Comparison of ENCODE assay signal across 25 cellular contexts in the genomic region with DNA sequence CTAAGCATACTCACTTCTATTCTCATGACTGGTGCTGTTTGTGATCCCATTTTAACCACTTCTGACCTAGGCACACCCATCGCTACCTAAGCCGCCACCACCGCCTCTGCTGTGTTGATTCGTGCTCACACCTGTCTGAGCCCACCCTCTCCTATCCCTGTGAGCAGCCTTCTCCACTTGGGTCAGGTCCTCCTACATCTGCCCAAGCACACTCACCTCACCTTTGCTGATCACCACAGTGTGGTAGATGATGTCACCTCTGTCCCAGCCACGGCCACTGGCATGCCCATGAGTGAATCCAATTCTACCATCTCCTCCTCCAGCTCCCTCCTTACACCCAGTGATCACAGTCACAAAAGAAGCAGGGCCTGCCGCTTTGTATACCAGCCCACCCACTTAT. TPM values are rescaled to one million over a fixed set of nuclear protein-coding genes. Genes with fewer than 3 reads are reported as not detected.
DNase-seq lines count a peak whose midpoint lies in the region; ATAC-seq and TF ChIP-seq lines count a peak whose summit lies in the region.
"Had no signal": no experiment of that assay in that cellular context is flagged by ENCODE, and none has a peak within 500 bp of the region (broad histone marks: within the 10 kb centered on the region; RNA-seq: fewer than 3 reads in every experiment).

No MANE protein-coding gene starts in this region.

- no peaks in the 10 kb centered on the region for H3K36me3 Mint-ChIP-seq in T-helper 2 cell treated with Interferon-gamma antibody and Interleukin-4, amounts not matched to agents 5 μg/mL and 100 μg/mL, for 36 hours (ENCODE audit: low read depth)
- H3K36me3 Mint-ChIP-seq in activated naive CD8-positive, alpha-beta T cell treated with anti-CD3 and anti-CD28 coated beads, Interleukin-2, amount 50 U/mL, for 24 hours (ENCODE audit: low read depth): no peaks in the 10 kb centered on the region
- H3K36me3 Mint-ChIP-seq: CD4-positive, alpha-beta memory T cell had no signal

- H3K27ac ChIP-seq in colonic mucosa: no peak overlapping the region
- H3K27ac ChIP-seq: 22Rv1; BLaER1 treated with 17β-estradiol and CSF1 and Interleukin-3, amounts not matched to agents 10 nM and 100 nM; Peyer's patch had no signal

- H3K4me3 ChIP-seq in colonic mucosa: no peak overlapping the region
- H3K4me3 ChIP-seq: BLaER1 treated with 17β-estradiol and CSF1 and Interleukin-3, amounts not matched to agents 10 nM and 100 nM; Peyer's patch had no signal

- peak; percentile 13 for DNase-seq in T-helper 2 cell treated with Interferon-gamma antibody and Interleukin-4, amounts not matched to agents 5 μg/mL and 100 μg/mL, for 36 hours (ENCODE audit: low spot score)
- DNase-seq in T-helper 2 cell: no peak
- DNase-seq in activated T-cell treated with anti-CD3 and anti-CD28 coated beads, Interleukin-2, amount 50 U/mL, for 48 hours: peak; percentile 31 to 39
- DNase-seq in activated T-cell treated with anti-CD3 and anti-CD28 coated beads for 4 hours: no peak
- peak; percentile 17 for DNase-seq in activated naive CD8-positive, alpha-beta T cell treated with anti-CD3 and anti-CD28 coated beads, Interleukin-2, amount 50 U/mL, for 24 hours
- peak in 1 of 2 donors; percentile 22 for DNase-seq in stimulated activated naive CD8-positive, alpha-beta T cell treated with anti-CD3 and anti-CD28 coated beads, Interleukin-15, amount 100 ng/mL, for 72 hours
- no peak for DNase-seq in colonic mucosa
- DNase-seq: ACHN; Caco-2; CD4-positive, alpha-beta memory T cell; DMS 273 treated with DMSO at 0.1 percent for 48 hours; DMS79 treated with DMSO at 0.1 percent for 48 hours; HFFc6; KBM-7; MM.1S; NCI-H1048; NCI-H1417 treated with DMSO at 0.1 percent for 48 hours; NCI-H187; NCI-H446; NCI-H526; Peyer's patch had no signal

- no peak for TF ChIP-seq CTCF in colonic mucosa (IDR thresholded peaks at IDR 0.05)

- intact Hi-C loops in colonic mucosa (cut with DNase I): no loop called here

- no peaks in the 10 kb centered on the region for H3K9me3 ChIP-seq in colonic mucosa
- H3K9me3 ChIP-seq: Caco-2, Peyer's patch had no signal

- no peak overlapping the region for H3K4me3 Mint-ChIP-seq in T-helper 2 cell treated with Interferon-gamma antibody and Interleukin-4, amounts not matched to agents 5 μg/mL and 100 μg/mL, for 36 hours
- no peak overlapping the region for H3K4me3 Mint-ChIP-seq in activated naive CD8-positive, alpha-beta T cell treated with anti-CD3 and anti-CD28 coated beads, Interleukin-2, amount 50 U/mL, for 24 hours
- H3K4me3 Mint-ChIP-seq in stimulated activated naive CD8-positive, alpha-beta T cell treated with anti-CD3 and anti-CD28 coated beads, Interleukin-15, amount 100 ng/mL, for 72 hours: no peak overlapping the region
- H3K4me3 Mint-ChIP-seq: CD4-positive, alpha-beta memory T cell; HFFc6 had no signal

- no peak overlapping the region for H3K9ac ChIP-seq in colonic mucosa (ENCODE audit: low read depth in 2 of 2, low read length in 2 of 2)
- H3K9ac ChIP-seq: BLaER1 treated with 17β-estradiol and CSF1 and Interleukin-3, amounts not matched to agents 10 nM and 100 nM had no signal

- H3K9me3 Mint-ChIP-seq in T-helper 2 cell treated with Interferon-gamma antibody and Interleukin-4, amounts not matched to agents 5 μg/mL and 100 μg/mL, for 36 hours: no peaks in the 10 kb centered on the region
- no peaks in the 10 kb centered on the region for H3K9me3 Mint-ChIP-seq in activated naive CD8-positive, alpha-beta T cell treated with anti-CD3 and anti-CD28 coated beads, Interleukin-2, amount 50 U/mL, for 24 hours
- no peaks in the 10 kb centered on the region for H3K9me3 Mint-ChIP-seq in stimulated activated naive CD8-positive, alpha-beta T cell treated with anti-CD3 and anti-CD28 coated beads, Interleukin-15, amount 100 ng/mL, for 72 hours
- H3K9me3 Mint-ChIP-seq: CD4-positive, alpha-beta memory T cell; HFFc6 had no signal

- no peaks in the 10 kb centered on the region for H3K4me1 ChIP-seq in colonic mucosa
- H3K4me1 ChIP-seq: Caco-2, Peyer's patch had no signal

- H3K27me3 Mint-ChIP-seq in T-helper 2 cell treated with Interferon-gamma antibody and Interleukin-4, amounts not matched to agents 5 μg/mL and 100 μg/mL, for 36 hours (ENCODE audit: low read depth): no peaks in the 10 kb centered on the region
- H3K27me3 Mint-ChIP-seq in activated naive CD8-positive, alpha-beta T cell treated with anti-CD3 and anti-CD28 coated beads, Interleukin-2, amount 50 U/mL, for 24 hours: peaks cover 36% of the 10 kb centered on the region
- H3K27me3 Mint-ChIP-seq in stimulated activated naive CD8-positive, alpha-beta T cell treated with anti-CD3 and anti-CD28 coated beads, Interleukin-15, amount 100 ng/mL, for 72 hours: peaks cover 61% of the 10 kb centered on the region

- no peak overlapping the region for H3K27ac Mint-ChIP-seq in T-helper 2 cell treated with Interferon-gamma antibody and Interleukin-4, amounts not matched to agents 5 μg/mL and 100 μg/mL, for 36 hours
- peak overlapping the region; percentile 11 for H3K27ac Mint-ChIP-seq in activated naive CD8-positive, alpha-beta T cell treated with anti-CD3 and anti-CD28 coated beads, Interleukin-2, amount 50 U/mL, for 24 hours
- H3K27ac Mint-ChIP-seq in stimulated activated naive CD8-positive, alpha-beta T cell treated with anti-CD3 and anti-CD28 coated beads, Interleukin-15, amount 100 ng/mL, for 72 hours: peak overlapping the region in 1 of 2 donors; percentile 38
- H3K27ac Mint-ChIP-seq: HFFc6 had no signal

- ATAC-seq in activated naive CD8-positive, alpha-beta T cell treated with anti-CD3 and anti-CD28 coated beads, Interleukin-2, amount 50 U/mL, for 24 hours: peak; percentile 71
- peak; percentile 76 for ATAC-seq in stimulated activated naive CD8-positive, alpha-beta T cell treated with anti-CD3 and anti-CD28 coated beads, Interleukin-15, amount 100 ng/mL, for 72 hours
- no peak for ATAC-seq in HG02571 (IDR thresholded peaks at IDR 0.05; ENCODE audit: unreplicated experiment)

- no peaks in the 10 kb centered on the region for H3K27me3 ChIP-seq in colonic mucosa
- H3K27me3 ChIP-seq: Peyer's patch had no signal

- no peaks in the 10 kb centered on the region for H3K36me3 ChIP-seq in colonic mucosa
- H3K36me3 ChIP-seq: BLaER1 treated with 17β-estradiol and CSF1 and Interleukin-3, amounts not matched to agents 10 nM and 100 nM; Peyer's patch had no signal

- H3K4me1 Mint-ChIP-seq in T-helper 2 cell treated with Interferon-gamma antibody and Interleukin-4, amounts not matched to agents 5 μg/mL and 100 μg/mL, for 36 hours (ENCODE audit: low read depth): peaks cover 2% of the 10 kb centered on the region
- peaks cover 8% of the 10 kb centered on the region for H3K4me1 Mint-ChIP-seq in activated naive CD8-positive, alpha-beta T cell treated with anti-CD3 and anti-CD28 coated beads, Interleukin-2, amount 50 U/mL, for 24 hours
- peaks cover 6% of the 10 kb centered on the region for H3K4me1 Mint-ChIP-seq in stimulated activated naive CD8-positive, alpha-beta T cell treated with anti-CD3 and anti-CD28 coated beads, Interleukin-15, amount 100 ng/mL, for 72 hours
- H3K4me1 Mint-ChIP-seq: CD4-positive, alpha-beta memory T cell had no signal

RNA-seq across cellular contexts. Expression of a gene that starts 20.8 kb away (rescaled TPM):
- total RNA-seq in colonic mucosa: not detected
- total RNA-seq: Caco-2; CD4-positive, alpha-beta memory T cell; HFFc6; OCI-LY7; Peyer's patch had no signal

RNA-seq across cellular contexts. Expression of a gene that starts 47.6 kb away (rescaled TPM):
- not detected for total RNA-seq in colonic mucosa
- total RNA-seq: Caco-2; CD4-positive, alpha-beta memory T cell; HFFc6; OCI-LY7; Peyer's patch had no signal

Comparison
In these comparisons a context has a peak if more than half of its experiments do, and no peak if none do; other contexts are left out.
1. DNase-seq: peak in T-helper 2 cell treated with Interferon-gamma antibody and Interleukin-4, amounts not matched to agents 5 μg/mL and 100 μg/mL, for 36 hours (single experiment), activated T-cell treated with anti-CD3 and anti-CD28 coated beads, Interleukin-2, amount 50 U/mL, for 48 hours (2 of 2) and activated naive CD8-positive, alpha-beta T cell treated with anti-CD3 and anti-CD28 coated beads, Interleukin-2, amount 50 U/mL, for 24 hours (single experiment); none in T-helper 2 cell (0 of 5), activated T-cell treated with anti-CD3 and anti-CD28 coated beads for 4 hours (single experiment) and colonic mucosa (single experiment).